Comparison of ENCODE assay signal across 15 cellular contexts in genomic region chr11:36008576-36008975, GRCh38.
DNase-seq lines count a peak whose midpoint lies in the region; ATAC-seq and TF ChIP-seq lines count a peak whose summit lies in the region.
"Had no signal": no experiment of that assay in that cellular context is flagged by ENCODE, and none has a peak within 500 bp of the region (broad histone marks: within the 10 kb centered on the region; RNA-seq: fewer than 3 reads in every experiment).

No MANE protein-coding gene starts in this region.

- peak overlapping the region; percentile 17; the same call in 1 of the 2 replicates for H3K9ac ChIP-seq in SK-N-SH

- H4K20me1 ChIP-seq in SK-N-SH (ENCODE audit: insufficient read depth) = 0 out of 2 replicates have a peak, but pooled peaks cover 2% of the 10 kb centered on the region

- H3K27me3 ChIP-seq in SK-N-SH (ENCODE audit: insufficient read depth) = no peaks in the 10 kb centered on the region
- H3K27me3 ChIP-seq in tibial nerve = no peaks in the 10 kb centered on the region

- H3K36me3 Mint-ChIP-seq in mesothelial cell of epicardium = peaks cover 18% of the 10 kb centered on the region
- H3K36me3 Mint-ChIP-seq: stimulated activated naive B cell treated with anti-CD40 and anti-IgM and Interleukin-4, amounts not matched to agents 10 μg/mL and 1 μg/mL and 100 μg/mL, for 72 hours had no signal

- H3K9me3 Mint-ChIP-seq in mesothelial cell of epicardium = peaks cover 13% of the 10 kb centered on the region

- DNase-seq in SK-N-SH (no peak), epidermal melanocyte (ENCODE audit: insufficient read length, low spot score) (peak; percentile 46), mesothelial cell of epicardium (ENCODE audit: low spot score in 2 of 2, unreplicated experiment in 2 of 2) (no peak), tibial nerve (ENCODE audit: low spot score in 2 of 2) (no peak), NCI-H2107 (lab: John Stamatoyannopoulos, UW) (no peak), SHP77 treated with DMSO at 0.1 percent for 48 hours (lab: John Stamatoyannopoulos, UW) (no peak)
- DNase-seq: activated naive CD4-positive, alpha-beta T cell treated with anti-CD3 and anti-CD28 coated beads for 36 hours; COR-L47; H7; NCI-H2029 treated with DMSO at 0.1 percent for 48 hours; stimulated activated naive B cell treated with anti-CD40 and anti-IgM and Interleukin-4, amounts not matched to agents 10 μg/mL and 1 μg/mL and 100 μg/mL, for 72 hours had no signal

- CTCF ChIA-PET in SK-N-SH (lab: Yijun Ruan, JAX) = no interaction called here

- no peaks in the 10 kb centered on the region for H3K36me3 ChIP-seq in SK-N-SH (replicated peaks in 1 of 2; ENCODE audit: control insufficient read depth in 1 of 2, insufficient read depth in 2 of 2, low read length in 1 of 2)
- H3K36me3 ChIP-seq in tibial nerve = no peaks in the 10 kb centered on the region

- no peaks in the 10 kb centered on the region for H3K9me2 ChIP-seq in SK-N-SH

- H3K4me3 ChIP-seq in SK-N-SH (ENCODE audit: low read depth in 2 of 2, low read length in 1 of 2) (no peak overlapping the region), tibial nerve (no peak overlapping the region)

- TF ChIP-seq RAD21 in SK-N-SH (IDR thresholded peaks at IDR 0.05; ENCODE audit: low read length) = no peak

- peaks cover 33% of the 10 kb centered on the region for H3K79me2 ChIP-seq in SK-N-SH (ENCODE audit: insufficient read depth)

- H3K9me3 ChIP-seq in SK-N-SH = no peaks in the 10 kb centered on the region
- peaks cover 0 to 3% (median 0%) of the 10 kb centered on the region in 4 donors for H3K9me3 ChIP-seq in tibial nerve

- no peak overlapping the region for H3K4me3 Mint-ChIP-seq in mesothelial cell of epicardium
- H3K4me3 Mint-ChIP-seq: activated naive CD4-positive, alpha-beta T cell treated with anti-CD3 and anti-CD28 coated beads for 36 hours; stimulated activated naive B cell treated with anti-CD40 and anti-IgM and Interleukin-4, amounts not matched to agents 10 μg/mL and 1 μg/mL and 100 μg/mL, for 72 hours had no signal

- H3K4me1 ChIP-seq in SK-N-SH (ENCODE audit: control insufficient read depth in 1 of 2, insufficient read depth in 2 of 2, low read depth in 1 of 2, low read length in 1 of 2) (peaks cover 26 to 40% of the 10 kb centered on the region in 2 experiments), tibial nerve (peaks cover 0 to 55% (median 28%) of the 10 kb centered on the region in 4 donors)

- H3F3A ChIP-seq in SK-N-SH (replicated peaks; ENCODE audit: insufficient read depth) = peaks cover 22% of the 10 kb centered on the region

- peak overlapping the region; percentile 65; the same call in 1 of the 2 replicates for H3K4me2 ChIP-seq in SK-N-SH

- POLR2A ChIA-PET in SK-N-SH (lab: Yijun Ruan, JAX) = no interaction called here

- 0 out of 2 replicates have a peak overlapping the region, but pooled peaks have one; percentile 33 for H2AFZ ChIP-seq in SK-N-SH (ENCODE audit: low read depth)

- peaks cover 52% of the 10 kb centered on the region for H3K4me1 Mint-ChIP-seq in mesothelial cell of epicardium
- H3K4me1 Mint-ChIP-seq: stimulated activated naive B cell treated with anti-CD40 and anti-IgM and Interleukin-4, amounts not matched to agents 10 μg/mL and 1 μg/mL and 100 μg/mL, for 72 hours had no signal

- TF ChIP-seq CTCF in SK-N-SH (IDR thresholded peaks at IDR 0.05) (no peak), mesothelial cell of epicardium (IDR thresholded peaks at IDR 0.05; ENCODE audit: unreplicated experiment) (no peak), tibial nerve (IDR thresholded peaks at IDR 0.05) (no peak)

- peak overlapping the region; percentile 22 for H3K27ac Mint-ChIP-seq in mesothelial cell of epicardium
- H3K27ac Mint-ChIP-seq: activated naive CD4-positive, alpha-beta T cell treated with anti-CD3 and anti-CD28 coated beads for 36 hours; stimulated activated naive B cell treated with anti-CD40 and anti-IgM and Interleukin-4, amounts not matched to agents 10 μg/mL and 1 μg/mL and 100 μg/mL, for 72 hours had no signal

- peak overlapping the region; percentile 68 to 74 for H3K27ac ChIP-seq in SK-N-SH (ENCODE audit: low read depth in 2 of 2, low read length in 1 of 2)
- H3K27ac ChIP-seq in tibial nerve = peak overlapping the region in 3 of 4 donors; percentile 55 to 90 (median 79)
- H3K27ac ChIP-seq: 22Rv1, HL-60 had no signal

- WGBS in SK-N-SH (ENCODE audit: low lambda C conversion rate) = 86% methylated on average over 3 of the region's 3 CpGs
- 15 to 26% methylated on average over 3 of the region's 3 CpGs for WGBS in tibial nerve, 2 donors

- TF ChIP-seq EP300 in SK-N-SH (IDR thresholded peaks at IDR 0.05; ENCODE audit: borderline replicate concordance in 1 of 2, low read depth in 1 of 2, low read length in 1 of 2) = no peak
- TF ChIP-seq EP300 in tibial nerve (IDR thresholded peaks at IDR 0.05) = no peak

- no peaks in the 10 kb centered on the region for H3K27me3 Mint-ChIP-seq in mesothelial cell of epicardium (ENCODE audit: low read depth)

- ATAC-seq in SK-N-SH treated with all-trans-retinoic acid at 6 μM for 48 hours (no peak), HG02852 (IDR thresholded peaks at IDR 0.05; ENCODE audit: unreplicated experiment) (no peak)
- ATAC-seq: stimulated activated naive B cell treated with anti-CD40 and anti-IgM and Interleukin-4, amounts not matched to agents 10 μg/mL and 1 μg/mL and 100 μg/mL, for 72 hours had no signal

- no peak for TF ChIP-seq POLR2A in tibial nerve (IDR thresholded peaks at IDR 0.05)

TF ChIP-seq in SK-N-SH, 30 proteins besides CTCF, POLR2A, EP300 and RAD21 (continues in another document):
- TF ChIP-seq SMC3 (IDR thresholded peaks at IDR 0.05; ENCODE audit: low read depth, low read length) = no peak
- TF ChIP-seq CHD2 (IDR thresholded peaks at IDR 0.05; ENCODE audit: low read length, partially characterized antibody) = no peak
- TF ChIP-seq TAF1 (IDR thresholded peaks at IDR 0.05; ENCODE audit: borderline replicate concordance, low read depth, low read length) = no peak
- no peak for TF ChIP-seq FOXM1 (IDR thresholded peaks at IDR 0.05; ENCODE audit: low read depth)
- TF ChIP-seq FOXJ3 (CRISPR knock-in tag; IDR thresholded peaks at IDR 0.05) = no peak
- no peak for TF ChIP-seq RXRA (IDR thresholded peaks at IDR 0.05; ENCODE audit: borderline replicate concordance, low read depth)
- TF ChIP-seq USF2 (IDR thresholded peaks at IDR 0.05; ENCODE audit: borderline replicate concordance, low read depth, low read length) = no peak
- TF ChIP-seq GABPA (IDR thresholded peaks at IDR 0.05; ENCODE audit: low read depth) = no peak

TF ChIP-seq in SK-N-SH treated with all-trans-retinoic acid at 6 μM for 48 hours, 23 proteins besides CTCF, POLR2A, EP300 and RAD21:
- no peak for TF ChIP-seq ZFP3 (CRISPR knock-in tag; IDR thresholded peaks at IDR 0.05)
- no peak for TF ChIP-seq ARNTL (CRISPR knock-in tag; IDR thresholded peaks at IDR 0.05; ENCODE audit: borderline replicate concordance, low read depth)
- TF ChIP-seq ZNF70 (CRISPR knock-in tag; IDR thresholded peaks at IDR 0.05) = no peak
- TF ChIP-seq GLIS3 (CRISPR knock-in tag; IDR thresholded peaks at IDR 0.05) = no peak
- TF ChIP-seq BACH2 (CRISPR knock-in tag; IDR thresholded peaks at IDR 0.05; ENCODE audit: borderline replicate concordance) = no peak
- TF ChIP-seq OSR1 (CRISPR knock-in tag; IDR thresholded peaks at IDR 0.05) = no peak
